9 cellular contexts compared by ENCODE assay signal in the genomic region with DNA sequence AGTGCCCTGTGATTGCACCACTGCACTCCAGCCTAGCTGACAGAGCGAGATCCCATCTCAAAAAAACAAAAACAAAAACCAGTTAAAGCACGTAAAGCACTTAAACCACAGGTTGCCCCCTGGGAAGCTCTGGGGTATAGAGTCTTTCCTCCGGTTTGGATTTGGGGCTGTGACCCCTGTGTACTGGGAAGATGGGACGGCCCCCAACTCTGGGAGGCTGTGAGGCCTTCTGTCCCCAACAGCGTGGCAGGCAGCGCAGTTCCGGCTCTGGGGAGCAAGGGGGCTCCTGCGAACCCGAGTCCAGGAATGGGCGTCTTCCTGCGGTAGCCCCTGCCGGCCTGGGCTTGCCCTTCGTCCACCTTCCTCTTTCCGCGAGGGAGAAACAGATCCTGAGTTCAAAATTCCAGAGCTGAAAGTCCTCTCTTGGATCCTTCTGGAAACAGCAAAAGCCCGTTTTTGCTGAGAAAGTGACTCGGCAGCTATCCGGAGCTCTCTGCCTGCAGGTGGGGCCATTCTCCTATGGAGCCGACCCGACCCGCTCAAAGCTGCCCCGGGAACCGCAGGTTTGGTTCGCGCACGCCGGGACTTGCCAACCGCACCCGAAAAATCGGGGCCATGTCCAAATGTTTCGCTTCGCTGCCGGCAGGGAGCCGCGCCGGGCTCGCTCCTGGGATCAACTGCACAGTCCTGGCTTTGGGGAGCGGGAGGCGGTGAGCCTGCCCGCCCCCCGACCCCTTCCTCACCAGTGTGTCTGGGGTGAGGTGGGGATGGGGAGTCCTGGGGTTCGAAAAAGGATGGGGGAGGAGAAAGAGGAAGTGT. TPM values are rescaled to one million over a fixed set of nuclear protein-coding genes. Genes with fewer than 3 reads are reported as not detected.
DNase-seq lines count a peak whose midpoint lies in the region; ATAC-seq and TF ChIP-seq lines count a peak whose summit lies in the region.
"Had no signal": no experiment of that assay in that cellular context is flagged by ENCODE, and none has a peak within 500 bp of the region (broad histone marks: within the 10 kb centered on the region; RNA-seq: fewer than 3 reads in every experiment).

No MANE protein-coding gene starts in this region.

- intact Hi-C loops in body of pancreas (cut with DNase I) (no loop called here), Calu3 (cut with micrococcal nuclease; ENCODE audit: unreplicated experiment) (no loop called here)

- no peaks in the 10 kb centered on the region for H3K27me3 ChIP-seq in body of pancreas
- no peaks in the 10 kb centered on the region for H3K27me3 ChIP-seq in skeletal muscle tissue (ENCODE audit: control insufficient read depth in 3 of 3, insufficient read depth in 3 of 3, low read length in 3 of 3)

- peaks cover 15% of the 10 kb centered on the region for H3K4me1 ChIP-seq in body of pancreas
- peaks cover 0 to 14% (median 10%) of the 10 kb centered on the region in 3 donors for H3K4me1 ChIP-seq in skeletal muscle tissue (ENCODE audit: control insufficient read depth in 3 of 3, insufficient read depth in 3 of 3, low read length in 3 of 3)

- DNase-seq in activated gamma-delta T cell treated with Interleukin-2 at 50 U/mL for 16 hours (peak; percentile 52), activated gamma-delta T cell (lab: John Stamatoyannopoulos, UW) (no peak), T-helper 1 cell (peak; percentile 37 to 58 (median 46)), body of pancreas (peak; percentile 70 to 78 (median 76)), Calu3 (no peak), NCI-H2107 treated with DMSO at 0.1 percent for 48 hours (lab: John Stamatoyannopoulos, UW; ENCODE audit: unreplicated experiment) (no peak)

- BruUV-seq in Calu3 (replicated peaks; lab: Mats Ljungman, UMichigan): no TSS peak

- no peak for TF ChIP-seq POLR2A in body of pancreas (IDR thresholded peaks at IDR 0.05)

- H3K9me3 Mint-ChIP-seq in Calu3 (ENCODE audit: low read depth, unreplicated experiment): peaks cover 3% of the 10 kb centered on the region

- TF ChIP-seq CTCF in body of pancreas (IDR thresholded peaks at IDR 0.05): peak; percentile 24 to 68 (median 61)
- TF ChIP-seq CTCF in Calu3 (IDR thresholded peaks at IDR 0.05; ENCODE audit: unreplicated experiment): no peak

- H3K9ac ChIP-seq in skeletal muscle tissue (ENCODE audit: low read depth in 1 of 3, low read length in 3 of 3): peak overlapping the region; percentile 0 to 76 (median 68)

- CTCF ChIA-PET in Calu3 (lab: Charles Lee): interaction anchor here (0.9 to 1.0 kb wide), 2 partner anchors 19 to 49 kb away, joined by 3 to 7 read pairs; no protein-coding TSS in a partner anchor

- 13 to 20% methylated on average over 17 to 42 of the region's 42 CpGs for WGBS in body of pancreas, 2 donors

- H3K9me3 ChIP-seq in body of pancreas: no peaks in the 10 kb centered on the region
- H3K9me3 ChIP-seq in iPS-18c (ENCODE audit: control insufficient read depth, insufficient read depth, low read length): no peaks in the 10 kb centered on the region
- no peaks in the 10 kb centered on the region for H3K9me3 ChIP-seq in skeletal muscle tissue (ENCODE audit: control insufficient read depth in 3 of 3, low read length in 3 of 3)

- H3K4me3 ChIP-seq in body of pancreas (no peak overlapping the region), iPS-18c (ENCODE audit: insufficient read depth, low read depth, low read length) (peak overlapping the region; percentile 69), skeletal muscle tissue (ENCODE audit: low read length in 3 of 3) (peak overlapping the region; percentile 42 to 54 (median 54))

- H3K27me3 Mint-ChIP-seq in Calu3 (ENCODE audit: unreplicated experiment): no peaks in the 10 kb centered on the region

- H3K4me1 Mint-ChIP-seq in Calu3 (ENCODE audit: low read depth, unreplicated experiment): no peaks in the 10 kb centered on the region

- no peak overlapping the region for H3K27ac Mint-ChIP-seq in Calu3 (ENCODE audit: unreplicated experiment)

- no peak overlapping the region for H3K4me3 Mint-ChIP-seq in Calu3 (ENCODE audit: low read depth, unreplicated experiment)

- ATAC-seq in body of pancreas: peak; percentile 87

- peaks cover 29% of the 10 kb centered on the region for H3K36me3 Mint-ChIP-seq in Calu3 (ENCODE audit: insufficient read depth, unreplicated experiment)

- H3K27ac ChIP-seq in body of pancreas (no peak overlapping the region), skeletal muscle tissue (ENCODE audit: low read depth, low read length) (no peak overlapping the region)

- H3K36me3 ChIP-seq in body of pancreas (replicated peaks in 1 of 2; ENCODE audit: insufficient read depth in 1 of 2, low read depth in 2 of 2) (no peaks in the 10 kb centered on the region), skeletal muscle tissue (ENCODE audit: control insufficient read depth in 3 of 3, insufficient read depth in 3 of 3, low read length in 3 of 3) (peaks cover 0 to 10% (median 3%) of the 10 kb centered on the region in 3 donors)

RNA-seq across cellular contexts. Expression of a gene that starts 36.3 kb away (rescaled TPM):
- 10 to 100 TPM in 1 of 2 donors, 1 to 10 TPM in 1; 7.3 to 19.1 TPM for total RNA-seq in body of pancreas
- total RNA-seq in skeletal muscle tissue: 2.1 TPM
- 34.4 and 40.4 TPM in 2 replicates for total RNA-seq in Calu3 (2022)

RNA-seq across cellular contexts. Expression of a gene that starts 43.8 kb away (rescaled TPM):
- total RNA-seq in body of pancreas: 100 to 1,000 TPM; 142 to 245 TPM
- 75.2 TPM for total RNA-seq in skeletal muscle tissue
- total RNA-seq in Calu3 (2022): 288 and 314 TPM in 2 replicates

RNA-seq across cellular contexts. Expression of a gene that starts 55.5 kb away (rescaled TPM):
- total RNA-seq in body of pancreas (not detected), skeletal muscle tissue (not detected), Calu3 (2022) (not detected in 2 replicates)
- total RNA-seq: subcutaneous adipose tissue had no signal

Comparison
In these comparisons a context has a peak if more than half of its experiments do, and no peak if none do; other contexts are left out.
1. DNase-seq: peak in activated gamma-delta T cell treated with Interleukin-2 at 50 U/mL for 16 hours (single experiment), T-helper 1 cell (5 of 5) and body of pancreas (4 of 4); none in activated gamma-delta T cell (single experiment), Calu3 (single experiment) and NCI-H2107 treated with DMSO at 0.1 percent for 48 hours (single experiment).
2. H3K4me3 ChIP-seq: peak in iPS-18c (single experiment) and skeletal muscle tissue (3 of 3); none in body of pancreas (0 of 2).